Comparison of ENCODE assay signal across 1 cellular context in genomic region chr14:103541494-103541943, GRCh38.
TF ChIP-seq lines count a peak whose summit lies in the region.

No MANE protein-coding gene starts in this region.

TF ChIP-seq in HCT116, 20 proteins besides CTCF, POLR2A, EP300 and RAD21:
- TF ChIP-seq FOSL1 (IDR thresholded peaks at IDR 0.05; ENCODE audit: low read depth) (no peak), CEBPB (IDR thresholded peaks at IDR 0.05; ENCODE audit: low read depth) (no peak), ZBTB33 (IDR thresholded peaks at IDR 0.05; ENCODE audit: extremely low read depth, insufficient replicate concordance, low read length) (no peak), SRF (IDR thresholded peaks at IDR 0.05; ENCODE audit: low read depth) (no peak), POLR2AphosphoS5 (IDR thresholded peaks at IDR 0.05; ENCODE audit: low read depth, low read length) (no peak), CBX3 (IDR thresholded peaks at IDR 0.05; ENCODE audit: low read depth) (no peak), ELF1 (IDR thresholded peaks at IDR 0.05; ENCODE audit: borderline replicate concordance, low read depth) (no peak), ZFX (IDR thresholded peaks at IDR 0.05) (no peak), EGR1 (IDR thresholded peaks at IDR 0.05; ENCODE audit: low read depth) (no peak), ZNF274 (IDR thresholded peaks at IDR 0.05; ENCODE audit: low read depth, low read length) (no peak), SIN3A (IDR thresholded peaks at IDR 0.05; ENCODE audit: low read depth) (no peak), ATF3 (IDR thresholded peaks at IDR 0.05) (no peak), MAX (IDR thresholded peaks at IDR 0.05) (no peak), REST (IDR thresholded peaks at IDR 0.05; ENCODE audit: low read depth) (no peak)
TF ChIP-seq in HCT116: peak in this region for 0.
